In the genomic region with DNA sequence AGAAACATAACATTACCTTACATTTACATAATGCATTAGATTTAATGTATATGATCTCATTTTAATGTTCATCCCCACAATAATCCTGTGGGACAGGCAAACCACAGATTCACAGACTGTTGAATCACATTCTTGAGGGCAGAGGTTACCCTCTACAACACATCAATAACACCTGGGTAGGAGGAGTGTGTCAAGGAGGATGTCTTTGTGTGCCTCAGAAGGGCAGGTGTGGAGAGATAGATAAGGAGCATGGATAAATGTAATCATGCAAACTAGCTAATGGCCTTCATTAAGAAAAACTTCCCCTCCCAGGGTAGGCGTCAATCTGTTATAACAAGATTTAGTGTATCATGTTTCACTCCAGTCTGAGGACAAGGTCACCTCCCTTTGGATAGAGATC, we compare ENCODE assay signal across 19 cellular contexts. TPM values are rescaled to one million over a fixed set of nuclear protein-coding genes. Genes with fewer than 3 reads are reported as not detected.
DNase-seq lines count a peak whose midpoint lies in the region; ATAC-seq and FAIRE-seq lines count a peak whose summit lies in the region.
"Had no signal": no experiment of that assay in that cellular context is flagged by ENCODE, and none has a peak within 500 bp of the region (broad histone marks: within the 10 kb centered on the region; RNA-seq: fewer than 3 reads in every experiment).

No MANE protein-coding gene starts in this region.

- H3K9me3 Mint-ChIP-seq in dendritic cell treated with granulocyte-macrophage colony-stimulating factor and Interleukin-4, amounts not matched to agents 40 ng/mL and 50 ng/mL, for 4 days: peaks cover 7% of the 10 kb centered on the region
- H3K9me3 Mint-ChIP-seq in effector memory CD8-positive, alpha-beta T cell: peaks cover 0 to 6% of the 10 kb centered on the region in 2 donors

- no peaks in the 10 kb centered on the region for H3K9me3 ChIP-seq in small intestine (ENCODE audit: control insufficient read depth, low read depth)
- H3K9me3 ChIP-seq: A549 had no signal

- no peaks in the 10 kb centered on the region for H3K4me1 ChIP-seq in small intestine (ENCODE audit: control insufficient read depth in 2 of 2, insufficient read depth in 1 of 2, low read depth in 1 of 2, low read length in 1 of 2)

- intact Hi-C loops in dendritic cell treated with granulocyte-macrophage colony-stimulating factor and Interleukin-4, amounts not matched to agents 40 ng/mL and 50 ng/mL, for 4 days (cut with micrococcal nuclease): loop anchor here (5.0 kb wide), 1 partner anchor 38 kb away; no protein-coding TSS in a partner anchor
- intact Hi-C loops in posterior vena cava (cut with DNase I): no loop called here

- no peak for ATAC-seq in effector memory CD8-positive, alpha-beta T cell (replicated peaks)
- ATAC-seq: A549, GM12878, K562 had no signal

- H3K27me3 ChIP-seq in small intestine (ENCODE audit: control insufficient read depth in 2 of 2, insufficient read depth in 2 of 2, low read length in 2 of 2): no peaks in the 10 kb centered on the region

- no peak overlapping the region for H3K4me3 ChIP-seq in small intestine (ENCODE audit: low read depth in 1 of 2, low read length in 2 of 2)
- H3K4me3 ChIP-seq: A549, GM12878, GM23248, K562 had no signal

- H3K27ac Mint-ChIP-seq in dendritic cell treated with granulocyte-macrophage colony-stimulating factor and Interleukin-4, amounts not matched to agents 40 ng/mL and 50 ng/mL, for 4 days: peak overlapping the region; percentile 68
- H3K27ac Mint-ChIP-seq in effector memory CD8-positive, alpha-beta T cell: no peak overlapping the region

- H3K36me3 Mint-ChIP-seq in dendritic cell treated with granulocyte-macrophage colony-stimulating factor and Interleukin-4, amounts not matched to agents 40 ng/mL and 50 ng/mL, for 4 days (ENCODE audit: low read depth): no peaks in the 10 kb centered on the region
- H3K36me3 Mint-ChIP-seq in effector memory CD8-positive, alpha-beta T cell (ENCODE audit: insufficient read depth): no peaks in the 10 kb centered on the region

- H3K4me1 Mint-ChIP-seq in dendritic cell treated with granulocyte-macrophage colony-stimulating factor and Interleukin-4, amounts not matched to agents 40 ng/mL and 50 ng/mL, for 4 days (ENCODE audit: low read depth): peaks cover 32% of the 10 kb centered on the region
- H3K4me1 Mint-ChIP-seq in effector memory CD8-positive, alpha-beta T cell (ENCODE audit: low read depth in 2 of 2): no peaks in the 10 kb centered on the region

- no peak overlapping the region for H3K4me3 Mint-ChIP-seq in dendritic cell treated with granulocyte-macrophage colony-stimulating factor and Interleukin-4, amounts not matched to agents 40 ng/mL and 50 ng/mL, for 4 days
- no peak overlapping the region for H3K4me3 Mint-ChIP-seq in effector memory CD8-positive, alpha-beta T cell

- no peak for FAIRE-seq in small intestine (lab: Jason Lieb, UNC)
- FAIRE-seq: A549, GM12878, K562 had no signal

- DNase-seq in NCI-H748 (lab: John Stamatoyannopoulos, UW; ENCODE audit: unreplicated experiment) (peak; percentile 11), NCI-H748 treated with DMSO at 0.1 percent for 48 hours (lab: John Stamatoyannopoulos, UW) (no peak), NCI-H524 (lab: John Stamatoyannopoulos, UW) (peak; percentile 32 to 79), small intestine (peak; percentile 51), NCI-H69 (lab: John Stamatoyannopoulos, UW) (no peak), posterior vena cava (ENCODE audit: low spot score) (no peak)
- no peak for DNase-seq in effector memory CD8-positive, alpha-beta T cell
- DNase-seq: COR-L47, DMS79, GDM1, GM23248, NCI-H2029 treated with DMSO at 0.1 percent for 48 hours, NCI-H2227 treated with DMSO at 0.1 percent for 48 hours, NCI-H526 treated with DMSO at 0.1 percent for 48 hours, SW 1271 had no signal

- WGBS in small intestine, 3 donors: 16 to 64% (median 44%) methylated on average over 1 of the region's 1 CpG

- no peaks in the 10 kb centered on the region for H3K36me3 ChIP-seq in small intestine (ENCODE audit: control insufficient read depth in 2 of 2, insufficient read depth in 2 of 2, low read length in 2 of 2)

- H3K27ac ChIP-seq in small intestine (ENCODE audit: low read depth in 1 of 2, low read length in 1 of 2): no peak overlapping the region
- H3K27ac ChIP-seq: GM23248 had no signal

- H3K27me3 Mint-ChIP-seq in dendritic cell treated with granulocyte-macrophage colony-stimulating factor and Interleukin-4, amounts not matched to agents 40 ng/mL and 50 ng/mL, for 4 days: peaks cover 2% of the 10 kb centered on the region
- no peaks in the 10 kb centered on the region for H3K27me3 Mint-ChIP-seq in effector memory CD8-positive, alpha-beta T cell

RNA-seq across cellular contexts. Expression of gene MB21D2, which starts 12.9 kb away (rescaled TPM):
- polyA plus RNA-seq in small intestine: 10 to 100 TPM in 2 of 3 donors, 1 to 10 TPM in 1; 4.9 to 15.9 (median 11.2) TPM
- 1 to 10 TPM; 5.2 to 6.3 TPM for total RNA-seq in posterior vena cava
- total RNA-seq: K562 had no signal

Comparison
In these comparisons a context has a peak if more than half of its experiments do, and no peak if none do; other contexts are left out.
1. DNase-seq: peak in NCI-H748 (single experiment), NCI-H524 (2 of 2) and small intestine (single experiment); none in NCI-H748 treated with DMSO at 0.1 percent for 48 hours (single experiment), NCI-H69 (single experiment), effector memory CD8-positive, alpha-beta T cell (0 of 3) and posterior vena cava (single experiment).